8 cellular contexts compared by ENCODE assay signal in genomic region chr2:121754851-121755236, GRCh38. TPM values are rescaled to one million over a fixed set of nuclear protein-coding genes. Genes with fewer than 3 reads are reported as not detected.
A peak's percentile ranks its signal among the peaks of the same experiment; 100 is the strongest.
DNase-seq lines count a peak whose midpoint lies in the region; TF ChIP-seq lines count a peak whose summit lies in the region.

No MANE protein-coding gene starts in this region.

- TF ChIP-seq POLR2A in esophagus muscularis mucosa (IDR thresholded peaks at IDR 0.05; ENCODE audit: low read depth) (no peak), sigmoid colon (IDR thresholded peaks at IDR 0.05) (no peak)

- CTCF ChIA-PET in PC-9 (lab: Charles Lee) = no interaction called here

- peak overlapping the region; percentile 86 for H3K4me3 ChIP-seq in PC-9
- peak overlapping the region; percentile 82 to 86 (median 86) for H3K4me3 ChIP-seq in esophagus muscularis mucosa
- H3K4me3 ChIP-seq in sigmoid colon = peak overlapping the region; percentile 44 to 95 (median 79)

- H3K4me1 ChIP-seq in PC-9 (replicated peaks; ENCODE audit: insufficient read depth) = peaks cover 19% of the 10 kb centered on the region
- peaks cover 26 to 32% (median 30%) of the 10 kb centered on the region in 4 donors for H3K4me1 ChIP-seq in esophagus muscularis mucosa
- H3K4me1 ChIP-seq in sigmoid colon = peaks cover 0 to 34% (median 28%) of the 10 kb centered on the region in 4 donors

- no peaks in the 10 kb centered on the region for H4K20me1 ChIP-seq in PC-9 (ENCODE audit: insufficient read depth)

- no peak for TF ChIP-seq EP300 in esophagus muscularis mucosa (IDR thresholded peaks at IDR 0.05)
- no peak for TF ChIP-seq EP300 in sigmoid colon (IDR thresholded peaks at IDR 0.05)

- H2AFZ ChIP-seq in PC-9 = peak overlapping the region; percentile 95

- peaks cover 39% of the 10 kb centered on the region for H3K79me2 ChIP-seq in PC-9 (ENCODE audit: low read depth)

- 2% methylated on average over 8 of the region's 8 CpGs for WGBS in esophagus muscularis mucosa
- 2% methylated on average over 8 of the region's 8 CpGs for whole genome bisulfite sequencing in sigmoid colon, 2 donors

- TF ChIP-seq CTCF in PC-9 (conservative IDR thresholded peaks at IDR 0.05) (no peak), esophagus muscularis mucosa (IDR thresholded peaks at IDR 0.05) (no peak), sigmoid colon (IDR thresholded peaks at IDR 0.05) (no peak)

- H3K4me2 ChIP-seq in PC-9 = peak overlapping the region; percentile 99

- H3K27ac ChIP-seq in PC-9 = 0 out of 2 replicates have a peak overlapping the region, but pooled peaks have one; percentile 17
- peak overlapping the region; percentile 55 to 85 (median 68) for H3K27ac ChIP-seq in esophagus muscularis mucosa (replicated peaks in 1 of 4)
- peak overlapping the region; percentile 37 to 89 (median 82) for H3K27ac ChIP-seq in sigmoid colon

- H3F3A ChIP-seq in PC-9 (ENCODE audit: insufficient read depth, low read depth) = no peaks in the 10 kb centered on the region; the same call in 1 of the 2 replicates

- POLR2A ChIA-PET in PC-9 (lab: Charles Lee; ENCODE audit: unreplicated experiment) = interaction anchor here (0.6 kb wide), 1 partner anchor 18 kb away, joined by 3 read pairs; the partner anchor contains the start of gene NIFK

- DNase-seq in DMS79 treated with DMSO at 0.1 percent for 48 hours (lab: John Stamatoyannopoulos, UW) = peak; percentile 22
- DNase-seq in DMS79 (lab: John Stamatoyannopoulos, UW) = no peak
- DNase-seq in PC-9 = no peak
- DNase-seq in esophagus muscularis mucosa (ENCODE audit: extremely low spot score) = no peak
- no peak for DNase-seq in sigmoid colon
- no peak for DNase-seq in HuH-7.5 (ENCODE audit: low spot score)
- no peak for DNase-seq in NCI-H2081 treated with DMSO at 0.1 percent for 48 hours (lab: John Stamatoyannopoulos, UW)
- DNase-seq in central memory CD4-positive, alpha-beta T cell = no peak

- H3K36me3 ChIP-seq in PC-9 (ENCODE audit: low read depth) (peaks cover 14% of the 10 kb centered on the region; the same call in 1 of the 2 replicates), esophagus muscularis mucosa (peaks cover 2 to 25% (median 9%) of the 10 kb centered on the region in 4 donors), sigmoid colon (peaks cover 0 to 22% (median under 1%) of the 10 kb centered on the region in 4 donors)

- no peaks in the 10 kb centered on the region for H3K9me2 ChIP-seq in PC-9 (ENCODE audit: insufficient read depth)

- BruUV-seq in PC-9 (replicated peaks; lab: Mats Ljungman, UMichigan) = no TSS peak

- no peaks in the 10 kb centered on the region for H3K27me3 ChIP-seq in PC-9 (ENCODE audit: insufficient read depth, low read depth)
- H3K27me3 ChIP-seq in esophagus muscularis mucosa = no peaks in the 10 kb centered on the region
- H3K27me3 ChIP-seq in sigmoid colon = no peaks in the 10 kb centered on the region

- intact Hi-C loops in PC-9 (cut with micrococcal nuclease; ENCODE audit: unreplicated experiment) (loop anchor here (1.0 to 2.0 kb wide), 2 partner anchors 18 to 224 kb away; partner anchors contain the start of gene NIFK), esophagus muscularis mucosa (cut with DNase I) (no loop called here), sigmoid colon (cut with DNase I) (loop anchor here (1.0 to 5.0 kb wide), 2 partner anchors 19 to 223 kb away; partner anchors contain the start of genes NIFK and RNU4ATAC)

- no peaks in the 10 kb centered on the region for H3K9me3 ChIP-seq in PC-9 (ENCODE audit: insufficient read depth, low read depth)
- no peaks in the 10 kb centered on the region for H3K9me3 ChIP-seq in esophagus muscularis mucosa
- no peaks in the 10 kb centered on the region for H3K9me3 ChIP-seq in sigmoid colon

RNA-seq across cellular contexts. Expression of gene TSN, which starts 0.6 kb away (rescaled TPM):
- total RNA-seq in PC-9 (2021) (69.8 and 70.4 TPM in 2 replicates), esophagus muscularis mucosa (10 to 100 TPM; 24.5 to 33.6 (median 26.3) TPM), sigmoid colon (10 to 100 TPM; 24.8 to 51.5 (median 42.0) TPM)
- polyA plus RNA-seq in sigmoid colon = 10 to 100 TPM; 15.6 to 37.0 (median 18.7) TPM

RNA-seq across cellular contexts. Expression of gene NIFK, which starts 18.2 kb away (rescaled TPM):
- 48.1 and 75.9 TPM in 2 replicates for total RNA-seq in PC-9 (2021)
- total RNA-seq in esophagus muscularis mucosa = 10 to 100 TPM; 19.8 to 56.5 (median 28.5) TPM
- 10 to 100 TPM; 25.4 to 51.2 (median 32.1) TPM for total RNA-seq in sigmoid colon
- 10 to 100 TPM; 19.9 to 38.3 (median 23.4) TPM for polyA plus RNA-seq in sigmoid colon

Comparison
In these comparisons a context has a peak if more than half of its experiments do, and no peak if none do; other contexts are left out.
1. H3K27ac ChIP-seq: peak in every context shown above with its lines; median percentile 82 in sigmoid colon; 68 in esophagus muscularis mucosa; 17 in PC-9.